Comparison of ENCODE assay signal across 18 cellular contexts in the genomic region with DNA sequence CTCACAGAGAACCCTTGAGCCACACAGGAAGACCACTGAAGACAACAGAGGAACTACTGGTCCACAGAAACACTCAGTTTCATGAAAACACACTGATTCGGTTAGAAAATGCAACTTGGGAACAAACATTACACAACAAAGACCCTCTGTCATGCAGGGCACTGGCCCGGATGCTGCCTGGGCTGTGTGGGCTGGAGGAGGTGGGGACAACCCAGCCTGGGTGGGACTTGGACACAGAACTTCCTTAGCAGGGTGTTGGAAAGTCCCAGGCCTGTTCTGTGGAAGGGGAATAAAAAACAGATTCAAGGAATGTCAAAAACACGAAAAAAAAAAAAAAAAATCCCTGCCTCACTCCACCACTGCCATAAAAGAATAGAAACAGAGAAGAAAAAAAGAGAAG.
DNase-seq lines count a peak whose midpoint lies in the region; ATAC-seq, FAIRE-seq and TF ChIP-seq lines count a peak whose summit lies in the region.
"Had no signal": no experiment of that assay in that cellular context is flagged by ENCODE, and none has a peak within 500 bp of the region (broad histone marks: within the 10 kb centered on the region; RNA-seq: fewer than 3 reads in every experiment).

No MANE protein-coding gene starts in this region.

- H3K27me3 ChIP-seq in H9 (ENCODE audit: insufficient read depth, low read length) (no peaks in the 10 kb centered on the region; the same call in 1 of the 2 replicates), endodermal cell (ENCODE audit: control insufficient read depth, insufficient read depth, low read length, poor library complexity, severe bottlenecking) (no peaks in the 10 kb centered on the region), HepG2 (ENCODE audit: control insufficient read depth in 1 of 2, insufficient read depth in 2 of 2, low read length in 2 of 2) (no peaks in the 10 kb centered on the region), smooth muscle cell (ENCODE audit: low read depth) (no peaks in the 10 kb centered on the region)
- H3K27me3 ChIP-seq: esophagus squamous epithelium, vagina had no signal

- in situ Hi-C loops in HepG2 (cut with HindIII; ENCODE audit: extremely low pct_ligation_motif_present, low pct_unique_long_range_greater_than_20kb) = no loop called here

- no peak overlapping the region; a peak in 2 of 7 replicates for H3K27ac Mint-ChIP-seq in H9
- H3K27ac Mint-ChIP-seq in endodermal cell = peak overlapping the region; percentile 23
- H3K27ac Mint-ChIP-seq: activated CD4-positive, alpha-beta memory T cell treated with anti-CD3 and anti-CD28 coated beads for 36 hours; activated T-helper 2 cell treated with anti-CD3 and anti-CD28 coated beads, Interferon-gamma antibody, Interleukin-2, Interleukin-4, amounts not matched to agents 10 μg/mL and 5 μg/mL and 100 μg/mL, durations not matched to agents 14 hours and 24 hours and 36 hours; naive thymus-derived CD8-positive, alpha-beta T cell had no signal

- no peak overlapping the region for H3K4ac ChIP-seq in H9 (ENCODE audit: low read depth, low read length)

- FAIRE-seq in HepG2 (lab: Jason Lieb, UNC) = no peak
- FAIRE-seq in H54 (lab: Jason Lieb, UNC) = no peak

- BruUV-seq in HepG2 (replicated peaks; lab: Mats Ljungman, UMichigan) = no TSS peak

- no peak overlapping the region for H2BK120ac ChIP-seq in H9 (ENCODE audit: low read depth, low read length, poor library complexity, severe bottlenecking)

- peak; percentile 32; the same call in 2 of the 3 replicates for ATAC-seq in HepG2
- ATAC-seq: naive thymus-derived CD8-positive, alpha-beta T cell had no signal

- H3K79me2 ChIP-seq in H9 (ENCODE audit: insufficient read depth, low read length) (no peaks in the 10 kb centered on the region), HepG2 (ENCODE audit: insufficient read depth, low read length) (no peaks in the 10 kb centered on the region), smooth muscle cell (ENCODE audit: low read depth) (no peaks in the 10 kb centered on the region)

- H3T11ph ChIP-seq in H9 (ENCODE audit: low read length) = no peak overlapping the region

- peaks cover 5 to 30% (median 26%) of the 10 kb centered on the region in 3 experiments; a peak in 6 of 7 replicates for H3K36me3 Mint-ChIP-seq in H9 (ENCODE audit: insufficient read depth in 1 of 3, low read depth in 3 of 3)
- H3K36me3 Mint-ChIP-seq in endodermal cell (ENCODE audit: low read depth) = peaks cover 38% of the 10 kb centered on the region
- H3K36me3 Mint-ChIP-seq: activated CD4-positive, alpha-beta memory T cell treated with anti-CD3 and anti-CD28 coated beads for 36 hours; naive thymus-derived CD8-positive, alpha-beta T cell had no signal

- WGBS in H9 (ENCODE audit: extremely low coverage, insufficient read length, low lambda C conversion rate) = no CpG with 5 or more reads among the region's 3 CpGs
- WGBS in endodermal cell (ENCODE audit: insufficient coverage in 1 of 2, insufficient read length in 1 of 2), 2 experiments = 81% methylated on average over 2 of the region's 3 CpGs; no CpG with 5 or more reads in 1 of the 2 experiments
- WGBS in HepG2 (ENCODE audit: low lambda C conversion rate) = 76% methylated on average over 3 of the region's 3 CpGs
- 56% methylated on average over 3 of the region's 3 CpGs for WGBS in smooth muscle cell (ENCODE audit: low lambda C conversion rate)

- peaks cover 8% of the 10 kb centered on the region for H3K36me3 ChIP-seq in endodermal cell (ENCODE audit: control insufficient read depth, insufficient read depth, low read length)
- peaks cover 14 to 49% of the 10 kb centered on the region in 2 experiments for H3K36me3 ChIP-seq in HepG2 (replicated peaks in 1 of 2; ENCODE audit: control insufficient read depth in 1 of 2, insufficient read depth in 2 of 2, low read length in 2 of 2)
- no peaks in the 10 kb centered on the region for H3K36me3 ChIP-seq in smooth muscle cell (ENCODE audit: low read depth)
- H3K36me3 ChIP-seq: esophagus squamous epithelium, vagina had no signal

- H3K4me1 Mint-ChIP-seq in H9 = peaks cover 46% of the 10 kb centered on the region in 2 experiments
- H3K4me1 Mint-ChIP-seq in endodermal cell = peaks cover 58% of the 10 kb centered on the region
- H3K4me1 Mint-ChIP-seq: naive thymus-derived CD8-positive, alpha-beta T cell had no signal

- H3K23ac ChIP-seq in H9 (ENCODE audit: insufficient read length, low read depth, low read length) = no peak overlapping the region

- no peak overlapping the region for H2BK20ac ChIP-seq in H9 (ENCODE audit: low read depth, low read length, poor library complexity, severe bottlenecking)

- H3K4me3 ChIP-seq in endodermal cell (ENCODE audit: low read length) = no peak overlapping the region
- H3K4me3 ChIP-seq in HepG2 (replicated peaks in 1 of 3; ENCODE audit: insufficient read depth in 1 of 3, low read depth in 2 of 3, low read length in 3 of 3) = no peak overlapping the region
- H3K4me3 ChIP-seq in smooth muscle cell = no peak overlapping the region
- H3K4me3 ChIP-seq: esophagus squamous epithelium, vagina had no signal

- POLR2A ChIA-PET in HepG2 (lab: Yijun Ruan, JAX) (no interaction called here), HEK293T (lab: Yijun Ruan, JAX) (no interaction called here), RWPE1 (lab: Yijun Ruan, JAX; ENCODE audit: low non-redundant PET) (no interaction called here)

- H4K8ac ChIP-seq in H9 (replicated peaks; ENCODE audit: insufficient read length, low read depth, low read length) = no peak overlapping the region

- H3K27me3 Mint-ChIP-seq in H9 (ENCODE audit: low read depth) (peaks cover 72% of the 10 kb centered on the region), endodermal cell (ENCODE audit: insufficient read depth) (no peaks in the 10 kb centered on the region)

- no peak for TF ChIP-seq POLR2A in HepG2 (IDR thresholded peaks at IDR 0.05; ENCODE audit: insufficient read depth in 1 of 2, low read depth in 2 of 2, low read length in 2 of 2)
- no peak for TF ChIP-seq POLR2A in H54 (IDR thresholded peaks at IDR 0.05; ENCODE audit: low read depth, low read length)

- H3K79me1 ChIP-seq in H9 (ENCODE audit: insufficient read depth, low read depth, low read length, poor library complexity, severe bottlenecking) = no peaks in the 10 kb centered on the region

- H3K9me3 ChIP-seq in H9 (ENCODE audit: control insufficient read depth, low read depth, low read length) (no peaks in the 10 kb centered on the region), endodermal cell (ENCODE audit: control insufficient read depth, low read length) (peaks cover 16% of the 10 kb centered on the region), HepG2 (ENCODE audit: low read length) (no peaks in the 10 kb centered on the region), smooth muscle cell (replicated peaks; ENCODE audit: low read depth) (no peaks in the 10 kb centered on the region)
- H3K9me3 ChIP-seq: esophagus squamous epithelium, vagina had no signal

- TF ChIP-seq CTCF in H9 (conservative IDR thresholded peaks at IDR 0.05) (no peak), endodermal cell (conservative IDR thresholded peaks at IDR 0.05) (no peak), HepG2 (CRISPR knock-in tag; IDR thresholded peaks at IDR 0.05) (no peak), smooth muscle cell (IDR thresholded peaks at IDR 0.05; ENCODE audit: borderline replicate concordance, insufficient read depth, poor library complexity, severe bottlenecking) (no peak), RWPE1 (conservative IDR thresholded peaks at IDR 0.05; ENCODE audit: low read depth) (no peak)

- H2AK5ac ChIP-seq in H9 (ENCODE audit: insufficient read length, low read length) = no peak overlapping the region

- H3K9ac ChIP-seq in H9 (ENCODE audit: extremely low read depth, insufficient read length, low read length) (no peak overlapping the region), endodermal cell (ENCODE audit: extremely low read depth, low read length, poor library complexity, severe bottlenecking) (no peak overlapping the region), HepG2 (ENCODE audit: insufficient read depth, low read depth, low read length) (no peak overlapping the region), smooth muscle cell (ENCODE audit: low read depth) (no peak overlapping the region)

- H3K56ac ChIP-seq in H9 (ENCODE audit: insufficient read length, low read depth, low read length) = no peak overlapping the region

- H3K27ac ChIP-seq in H9 (ENCODE audit: insufficient read length, low read depth, low read length) = no peak overlapping the region
- no peak overlapping the region for H3K27ac ChIP-seq in endodermal cell (ENCODE audit: low read depth, low read length)
- no peak overlapping the region for H3K27ac ChIP-seq in HepG2 (ENCODE audit: extremely low read length, insufficient read depth, low read length)
- no peak overlapping the region for H3K27ac ChIP-seq in smooth muscle cell (ENCODE audit: low read depth)
- H3K27ac ChIP-seq in RWPE1 = no peak overlapping the region
- H3K27ac ChIP-seq: vagina had no signal

- H3K23me2 ChIP-seq in H9 (ENCODE audit: insufficient read length, low read depth, low read length, poor library complexity, severe bottlenecking) = no peaks in the 10 kb centered on the region

- no peak overlapping the region for H2BK12ac ChIP-seq in H9 (ENCODE audit: insufficient read length, low read depth, low read length)

- DNase-seq in H9 (no peak), endodermal cell (peak; percentile 45), HepG2 (ENCODE audit: low spot score) (no peak), smooth muscle cell (lab: John Stamatoyannopoulos, UW; ENCODE audit: unreplicated experiment) (no peak), HEK293T (ENCODE audit: extremely low spot score) (no peak), H4 (ENCODE audit: low spot score) (no peak), RWPE1 (ENCODE audit: low spot score) (no peak), H54 (ENCODE audit: insufficient read length, low spot score) (no peak)
- DNase-seq: activated CD4-positive, alpha-beta memory T cell treated with anti-CD3 and anti-CD28 coated beads for 36 hours; DMS53; esophagus squamous epithelium; Kasumi-1; naive thymus-derived CD8-positive, alpha-beta T cell; NCI-H2029; NCI-H774; T1000 had no signal

- intact Hi-C loops in HepG2 (cut with micrococcal nuclease; ENCODE audit: unreplicated experiment) = no loop called here

- H3K4me2 ChIP-seq in H9 (ENCODE audit: insufficient read depth, insufficient read length, low read length) (no peak overlapping the region), HepG2 (ENCODE audit: low read depth, low read length) (no peak overlapping the region), smooth muscle cell (no peak overlapping the region)

- H3K14ac ChIP-seq in H9 (ENCODE audit: insufficient read depth, low read length) = peak overlapping the region; percentile 56; the same call in 1 of the 2 replicates

- H3K18ac ChIP-seq in H9 (ENCODE audit: insufficient read length, low read depth, low read length) = no peak overlapping the region

- H3K4me1 ChIP-seq in H9 (ENCODE audit: insufficient read depth, low read length) = peaks cover 10% of the 10 kb centered on the region; the same call in 1 of the 2 replicates
- H3K4me1 ChIP-seq in endodermal cell (ENCODE audit: control insufficient read depth, insufficient read depth, low read length) = peaks cover 23% of the 10 kb centered on the region
- no peaks in the 10 kb centered on the region for H3K4me1 ChIP-seq in HepG2 (ENCODE audit: insufficient read depth, low read length)
- H3K4me1 ChIP-seq in smooth muscle cell (ENCODE audit: low read depth) = peaks cover 11% of the 10 kb centered on the region
- H3K4me1 ChIP-seq: esophagus squamous epithelium had no signal

- H4K91ac ChIP-seq in H9 (ENCODE audit: insufficient read length, low read depth, low read length) = no peak overlapping the region

- TF ChIP-seq EP300 in HepG2 (IDR thresholded peaks at IDR 0.05; ENCODE audit: low read depth in 2 of 2, low read length in 2 of 2) (no peak), HepG2 (CRISPR knock-in tag; IDR thresholded peaks at IDR 0.05; ENCODE audit: borderline replicate concordance) (no peak)

- H4K20me1 ChIP-seq in H9 (ENCODE audit: control insufficient read depth, insufficient read depth, insufficient read length) (no peaks in the 10 kb centered on the region), HepG2 (ENCODE audit: insufficient read depth, low read length) (no peaks in the 10 kb centered on the region), smooth muscle cell (ENCODE audit: low read depth) (no peaks in the 10 kb centered on the region)

- H3K9me3 Mint-ChIP-seq in H9 (peaks cover 2 to 3% of the 10 kb centered on the region in 2 experiments; a peak in 2 of 5 replicates), endodermal cell (peaks cover 8% of the 10 kb centered on the region)
- H3K9me3 Mint-ChIP-seq: activated CD4-positive, alpha-beta memory T cell treated with anti-CD3 and anti-CD28 coated beads for 36 hours; activated T-helper 2 cell treated with anti-CD3 and anti-CD28 coated beads, Interferon-gamma antibody, Interleukin-2, Interleukin-4, amounts not matched to agents 10 μg/mL and 5 μg/mL and 100 μg/mL, durations not matched to agents 14 hours and 24 hours and 36 hours; naive thymus-derived CD8-positive, alpha-beta T cell had no signal

- no peak overlapping the region for H4K5ac ChIP-seq in H9 (ENCODE audit: insufficient read length, low read depth, low read length)

- peak overlapping the region in 1 of 2 experiments; percentile 29; a peak in 1 of 5 replicates for H3K4me3 Mint-ChIP-seq in H9
- no peak overlapping the region for H3K4me3 Mint-ChIP-seq in endodermal cell
- H3K4me3 Mint-ChIP-seq: activated CD4-positive, alpha-beta memory T cell treated with anti-CD3 and anti-CD28 coated beads for 36 hours; naive thymus-derived CD8-positive, alpha-beta T cell had no signal

- no peak overlapping the region for H2BK15ac ChIP-seq in H9 (ENCODE audit: low read depth, low read length)

- CTCF ChIA-PET in HepG2 (lab: Yijun Ruan, JAX; ENCODE audit: low intra/inter-chr PET ratio, low total read pairs) = no interaction called here
- CTCF ChIA-PET in HEK293T (lab: Yijun Ruan, JAX) = no interaction called here
- CTCF ChIA-PET in RWPE1 (lab: Yijun Ruan, JAX) = no interaction called here

- no peak for TF ChIP-seq RAD21 in HepG2 (CRISPR knock-in tag; IDR thresholded peaks at IDR 0.05)

- H2AFZ ChIP-seq in H9 (ENCODE audit: low read length) (no peak overlapping the region), HepG2 (ENCODE audit: low read length) (no peak overlapping the region), smooth muscle cell (ENCODE audit: low read depth) (peak overlapping the region; percentile 29)

- no peaks in the 10 kb centered on the region for H3F3A ChIP-seq in smooth muscle cell (ENCODE audit: low read depth)

- H2BK5ac ChIP-seq in H9 (ENCODE audit: insufficient read length, low read length) = no peak overlapping the region
